In genomic region chr3:5162102-5162501, GRCh38 we compare ENCODE assay signal across 10 cellular contexts. TPM values are rescaled to one million over a fixed set of nuclear protein-coding genes. Genes with fewer than 3 reads are reported as not detected.
DNase-seq lines count a peak whose midpoint lies in the region; ATAC-seq, FAIRE-seq and TF ChIP-seq lines count a peak whose summit lies in the region.
"Had no signal": no experiment of that assay in that cellular context is flagged by ENCODE, and none has a peak within 500 bp of the region (broad histone marks: within the 10 kb centered on the region; RNA-seq: fewer than 3 reads in every experiment).

No MANE protein-coding gene starts in this region.

- peak; percentile 88 for FAIRE-seq in RCC 7860 (lab: Jason Lieb, UNC)

- DNase-seq in GM03348 (ENCODE audit: low spot score) (peak; percentile 40), RCC 7860 (ENCODE audit: low spot score) (peak; percentile 77), fibroblast of gingiva (ENCODE audit: low read depth) (peak; percentile 13), psoas muscle (no peak)
- no peak for DNase-seq in activated CD8-positive, alpha-beta memory T cell treated with anti-CD3 and anti-CD28 coated beads, Interleukin-2, amount 10 ng/mL, durations not matched to agents 7 days and 5 days
- no peak for DNase-seq in effector memory CD8-positive, alpha-beta T cell
- DNase-seq: activated T-cell treated with anti-CD3 and anti-CD28 coated beads, Interleukin-2, amount 50 U/mL, for 4 hours; naive thymus-derived CD8-positive, alpha-beta T cell; NCI-H2107 had no signal

- WGBS in psoas muscle, 3 donors = 28 to 62% (median 32%) methylated on average over 1 of the region's 1 CpG

- H3K4me3 Mint-ChIP-seq in activated CD8-positive, alpha-beta memory T cell treated with anti-CD3 and anti-CD28 coated beads, Interleukin-2, amount 10 ng/mL, durations not matched to agents 7 days and 5 days = no peak overlapping the region
- H3K4me3 Mint-ChIP-seq in effector memory CD8-positive, alpha-beta T cell = no peak overlapping the region
- H3K4me3 Mint-ChIP-seq: activated T-cell treated with anti-CD3 and anti-CD28 coated beads, Interleukin-2, amount 50 U/mL, for 4 hours had no signal

- no peaks in the 10 kb centered on the region for H3K9me3 ChIP-seq in psoas muscle

- ATAC-seq in psoas muscle = peak; percentile 72 to 84 (median 81)
- ATAC-seq in activated CD8-positive, alpha-beta memory T cell treated with anti-CD3 and anti-CD28 coated beads, Interleukin-2, amount 10 ng/mL, durations not matched to agents 7 days and 5 days = no peak
- ATAC-seq in effector memory CD8-positive, alpha-beta T cell (replicated peaks) = no peak
- ATAC-seq in HG03442 (IDR thresholded peaks at IDR 0.05; ENCODE audit: unreplicated experiment) = no peak
- ATAC-seq: naive thymus-derived CD8-positive, alpha-beta T cell had no signal

- H3K4me3 ChIP-seq in psoas muscle = no peak overlapping the region

- no peaks in the 10 kb centered on the region for H3K27me3 ChIP-seq in psoas muscle (ENCODE audit: insufficient read depth in 3 of 3, low read length in 2 of 3)

- H3K4me1 ChIP-seq in psoas muscle = peaks cover 62% of the 10 kb centered on the region

- no peak for TF ChIP-seq CTCF in psoas muscle (IDR thresholded peaks at IDR 0.05)

- no peaks in the 10 kb centered on the region for H3K36me3 ChIP-seq in psoas muscle (ENCODE audit: insufficient read depth in 1 of 2, low read depth in 1 of 2)

- no peak overlapping the region for H3K27ac ChIP-seq in psoas muscle

- H3K9me3 Mint-ChIP-seq in activated CD8-positive, alpha-beta memory T cell treated with anti-CD3 and anti-CD28 coated beads, Interleukin-2, amount 10 ng/mL, durations not matched to agents 7 days and 5 days (ENCODE audit: low read depth) = no peaks in the 10 kb centered on the region
- H3K9me3 Mint-ChIP-seq in effector memory CD8-positive, alpha-beta T cell = no peaks in the 10 kb centered on the region
- H3K9me3 Mint-ChIP-seq: activated T-cell treated with anti-CD3 and anti-CD28 coated beads, Interleukin-2, amount 50 U/mL, for 4 hours; naive thymus-derived CD8-positive, alpha-beta T cell had no signal

- intact Hi-C loops in psoas muscle (cut with DNase I) = no loop called here

- CTCF ChIA-PET in activated CD8-positive, alpha-beta memory T cell treated with anti-CD3 and anti-CD28 coated beads, Interleukin-2, amount 10 ng/mL, durations not matched to agents 7 days and 5 days (lab: Charles Lee) = interaction anchor here (1.0 kb wide), 1 partner anchor 17 kb away, joined by 3 read pairs; no protein-coding TSS in a partner anchor

- no peak overlapping the region for H3K27ac Mint-ChIP-seq in activated CD8-positive, alpha-beta memory T cell treated with anti-CD3 and anti-CD28 coated beads, Interleukin-2, amount 10 ng/mL, durations not matched to agents 7 days and 5 days
- H3K27ac Mint-ChIP-seq in effector memory CD8-positive, alpha-beta T cell = peak overlapping the region in 1 of 2 donors; percentile 68

- H3K36me3 Mint-ChIP-seq in activated CD8-positive, alpha-beta memory T cell treated with anti-CD3 and anti-CD28 coated beads, Interleukin-2, amount 10 ng/mL, durations not matched to agents 7 days and 5 days = peaks cover 2% of the 10 kb centered on the region
- H3K36me3 Mint-ChIP-seq in effector memory CD8-positive, alpha-beta T cell (ENCODE audit: insufficient read depth) = peaks cover 14% of the 10 kb centered on the region
- H3K36me3 Mint-ChIP-seq: naive thymus-derived CD8-positive, alpha-beta T cell had no signal

- peaks cover 32% of the 10 kb centered on the region for H3K4me1 Mint-ChIP-seq in activated CD8-positive, alpha-beta memory T cell treated with anti-CD3 and anti-CD28 coated beads, Interleukin-2, amount 10 ng/mL, durations not matched to agents 7 days and 5 days
- H3K4me1 Mint-ChIP-seq in effector memory CD8-positive, alpha-beta T cell (ENCODE audit: low read depth in 2 of 2) = peaks cover 37 to 56% of the 10 kb centered on the region in 2 donors

- no peaks in the 10 kb centered on the region for H3K27me3 Mint-ChIP-seq in activated CD8-positive, alpha-beta memory T cell treated with anti-CD3 and anti-CD28 coated beads, Interleukin-2, amount 10 ng/mL, durations not matched to agents 7 days and 5 days
- H3K27me3 Mint-ChIP-seq in effector memory CD8-positive, alpha-beta T cell = no peaks in the 10 kb centered on the region
- H3K27me3 Mint-ChIP-seq: naive thymus-derived CD8-positive, alpha-beta T cell had no signal

RNA-seq across cellular contexts. Expression of gene EDEM1, which starts 25.4 kb away (rescaled TPM):
- 10 to 100 TPM in 1 of 4 donors, 1 to 10 TPM in 3; 5.5 to 11.7 (median 6.5) TPM for total RNA-seq in psoas muscle
- polyA plus RNA-seq in psoas muscle = 1 to 10 TPM; 2.6 to 6.4 (median 5.4) TPM
- total RNA-seq in activated CD8-positive, alpha-beta memory T cell treated with anti-CD3 and anti-CD28 coated beads, Interleukin-2, amount 10 ng/mL, durations not matched to agents 7 days and 5 days = 100 to 1,000 TPM in 1 of 2 experiments, 10 to 100 TPM in 1; 79.0 to 119 TPM

RNA-seq across cellular contexts. Expression of gene ARL8B, which starts 40.0 kb away (rescaled TPM):
- 100 to 1,000 TPM in 2 of 4 donors, 10 to 100 TPM in 2; 35.1 to 154 (median 109) TPM for total RNA-seq in psoas muscle
- polyA plus RNA-seq in psoas muscle = 100 to 1,000 TPM; 140 to 266 (median 178) TPM
- 10 to 100 TPM; 36.0 to 46.8 TPM for total RNA-seq in activated CD8-positive, alpha-beta memory T cell treated with anti-CD3 and anti-CD28 coated beads, Interleukin-2, amount 10 ng/mL, durations not matched to agents 7 days and 5 days

Comparison
In these comparisons a context has a peak if more than half of its experiments do, and no peak if none do; other contexts are left out.
1. DNase-seq: peak in GM03348 (single experiment), RCC 7860 (single experiment) and fibroblast of gingiva (single experiment); none in psoas muscle (0 of 2), activated CD8-positive, alpha-beta memory T cell treated with anti-CD3 and anti-CD28 coated beads, Interleukin-2, amount 10 ng/mL, durations not matched to agents 7 days and 5 days (single experiment) and effector memory CD8-positive, alpha-beta T cell (0 of 3).
2. ATAC-seq: peak in psoas muscle (4 of 4); none in activated CD8-positive, alpha-beta memory T cell treated with anti-CD3 and anti-CD28 coated beads, Interleukin-2, amount 10 ng/mL, durations not matched to agents 7 days and 5 days (single experiment), effector memory CD8-positive, alpha-beta T cell (single experiment) and HG03442 (single experiment).
3. RNA of gene EDEM1, which starts 25.4 kb away (total RNA-seq): 79.0 to 119 TPM in activated CD8-positive, alpha-beta memory T cell treated with anti-CD3 and anti-CD28 coated beads, Interleukin-2, amount 10 ng/mL, durations not matched to agents 7 days and 5 days; 5.5 to 11.7 TPM in psoas muscle; every median in the first group is over 4 times any median in the second.